In genomic region chr11:86292912-86293606, GRCh38 we compare ENCODE assay signal across 12 cellular contexts. TPM values are rescaled to one million over a fixed set of nuclear protein-coding genes. Genes with fewer than 3 reads are reported as not detected.
A peak's percentile ranks its signal among the peaks of the same experiment; 100 is the strongest.
DNase-seq lines count a peak whose midpoint lies in the region; ATAC-seq and TF ChIP-seq lines count a peak whose summit lies in the region.
"Had no signal": no experiment of that assay in that cellular context is flagged by ENCODE, and none has a peak within 500 bp of the region (broad histone marks: within the 10 kb centered on the region; RNA-seq: fewer than 3 reads in every experiment).

No MANE protein-coding gene starts in this region.

- no peak overlapping the region for H3K4me3 ChIP-seq in esophagus squamous epithelium
- H3K4me3 ChIP-seq in aorta (ENCODE audit: low read length in 2 of 2): no peak overlapping the region
- H3K4me3 ChIP-seq: gastroesophageal sphincter, SJSA1 had no signal

- peaks cover 0 to 7% (median 0%) of the 10 kb centered on the region in 3 donors for H3K4me1 ChIP-seq in esophagus squamous epithelium
- H3K4me1 ChIP-seq in aorta (ENCODE audit: control insufficient read depth in 1 of 2, insufficient read depth in 2 of 2, low read length in 2 of 2): no peaks in the 10 kb centered on the region
- H3K4me1 ChIP-seq: gastroesophageal sphincter, SJSA1 had no signal

- H3K27me3 Mint-ChIP-seq in natural killer cell treated with Interleukin-12 subunit alpha and Interleukin-12 subunit beta and Interleukin-15 and Interleukin-18, amount 100 ng/mL, for 72 hours: no peaks in the 10 kb centered on the region
- H3K27me3 Mint-ChIP-seq in natural killer cell (ENCODE audit: low read depth in 2 of 2): no peaks in the 10 kb centered on the region
- peaks cover 1% of the 10 kb centered on the region for H3K27me3 Mint-ChIP-seq in activated CD4-positive, alpha-beta T cell treated with anti-CD3 and anti-CD28 coated beads, Interleukin-2, amount 10 ng/mL, durations not matched to agents 24 days and 14 days
- no peaks in the 10 kb centered on the region for H3K27me3 Mint-ChIP-seq in stimulated activated naive CD8-positive, alpha-beta T cell treated with anti-CD3 and anti-CD28 coated beads, Interleukin-15, Interleukin-2, amounts not matched to agents 100 ng/mL and 50 ng/mL, for 24 hours

- peak; percentile 76 for DNase-seq in natural killer cell treated with Interleukin-12 subunit alpha and Interleukin-12 subunit beta and Interleukin-15 and Interleukin-18, amount 100 ng/mL, for 72 hours (ENCODE audit: low spot score)
- DNase-seq in natural killer cell (no peak), AG08396 (ENCODE audit: low spot score) (no peak), esophagus squamous epithelium (lab: John Stamatoyannopoulos, UW) (no peak), aorta (no peak)
- DNase-seq in activated CD4-positive, alpha-beta T cell treated with anti-CD3 and anti-CD28 coated beads, Interleukin-2, amount 10 ng/mL, durations not matched to agents 24 days and 14 days: peak; percentile 77
- DNase-seq: MV-4-11 had no signal

- peaks cover 20% of the 10 kb centered on the region for H3K36me3 Mint-ChIP-seq in natural killer cell treated with Interleukin-12 subunit alpha and Interleukin-12 subunit beta and Interleukin-15 and Interleukin-18, amount 100 ng/mL, for 72 hours
- H3K36me3 Mint-ChIP-seq in natural killer cell: no peaks in the 10 kb centered on the region
- peaks cover 21% of the 10 kb centered on the region for H3K36me3 Mint-ChIP-seq in activated CD4-positive, alpha-beta T cell treated with anti-CD3 and anti-CD28 coated beads, Interleukin-2, amount 10 ng/mL, durations not matched to agents 24 days and 14 days (ENCODE audit: low read depth)
- peaks cover 12% of the 10 kb centered on the region for H3K36me3 Mint-ChIP-seq in stimulated activated naive CD8-positive, alpha-beta T cell treated with anti-CD3 and anti-CD28 coated beads, Interleukin-15, Interleukin-2, amounts not matched to agents 100 ng/mL and 50 ng/mL, for 24 hours (ENCODE audit: low read depth)

- peaks cover 51 to 55% of the 10 kb centered on the region in 2 donors for H3K4me1 Mint-ChIP-seq in natural killer cell treated with Interleukin-12 subunit alpha and Interleukin-12 subunit beta and Interleukin-15 and Interleukin-18, amount 100 ng/mL, for 72 hours (ENCODE audit: low read depth in 2 of 2)
- no peaks in the 10 kb centered on the region for H3K4me1 Mint-ChIP-seq in natural killer cell
- peaks cover 43% of the 10 kb centered on the region for H3K4me1 Mint-ChIP-seq in activated CD4-positive, alpha-beta T cell treated with anti-CD3 and anti-CD28 coated beads, Interleukin-2, amount 10 ng/mL, durations not matched to agents 24 days and 14 days
- H3K4me1 Mint-ChIP-seq in stimulated activated naive CD8-positive, alpha-beta T cell treated with anti-CD3 and anti-CD28 coated beads, Interleukin-15, Interleukin-2, amounts not matched to agents 100 ng/mL and 50 ng/mL, for 24 hours (ENCODE audit: low read depth): peaks cover 61% of the 10 kb centered on the region
- H3K4me1 Mint-ChIP-seq: nephron had no signal

- H3K27me3 ChIP-seq in esophagus squamous epithelium (no peaks in the 10 kb centered on the region), aorta (ENCODE audit: control insufficient read depth in 1 of 2, insufficient read depth in 2 of 2, low read length in 1 of 2) (no peaks in the 10 kb centered on the region)
- H3K27me3 ChIP-seq: gastroesophageal sphincter, SJSA1 had no signal

- peak; percentile 89 to 90 for ATAC-seq in natural killer cell treated with Interleukin-12 subunit alpha and Interleukin-12 subunit beta and Interleukin-15 and Interleukin-18, amount 100 ng/mL, for 72 hours
- no peak for ATAC-seq in natural killer cell
- ATAC-seq in HG02885 (IDR thresholded peaks at IDR 0.05; ENCODE audit: poor library complexity, unreplicated experiment): peak; percentile 71
- no peak for ATAC-seq in aorta (ENCODE audit: low FRiP score)
- ATAC-seq: gastroesophageal sphincter had no signal

- H3K9me3 ChIP-seq in esophagus squamous epithelium (no peaks in the 10 kb centered on the region), aorta (ENCODE audit: control insufficient read depth, low read length) (no peaks in the 10 kb centered on the region)
- H3K9me3 ChIP-seq: gastroesophageal sphincter, SJSA1 had no signal

- no peak for TF ChIP-seq POLR2A in esophagus squamous epithelium (IDR thresholded peaks at IDR 0.05)

- TF ChIP-seq CTCF in natural killer cell (IDR thresholded peaks at IDR 0.05): no peak
- TF ChIP-seq CTCF in esophagus squamous epithelium (IDR thresholded peaks at IDR 0.05): no peak

- H3K36me3 ChIP-seq in esophagus squamous epithelium: no peaks in the 10 kb centered on the region
- no peaks in the 10 kb centered on the region for H3K36me3 ChIP-seq in aorta (ENCODE audit: control insufficient read depth in 1 of 2, insufficient read depth in 2 of 2, low read length in 1 of 2)
- H3K36me3 ChIP-seq: gastroesophageal sphincter, SJSA1 had no signal

- H3K27ac Mint-ChIP-seq in natural killer cell treated with Interleukin-12 subunit alpha and Interleukin-12 subunit beta and Interleukin-15 and Interleukin-18, amount 100 ng/mL, for 72 hours: peak overlapping the region; percentile 84 to 94
- H3K27ac Mint-ChIP-seq in natural killer cell: no peak overlapping the region
- peak overlapping the region; percentile 70 for H3K27ac Mint-ChIP-seq in activated CD4-positive, alpha-beta T cell treated with anti-CD3 and anti-CD28 coated beads, Interleukin-2, amount 10 ng/mL, durations not matched to agents 24 days and 14 days
- peak overlapping the region; percentile 83 for H3K27ac Mint-ChIP-seq in stimulated activated naive CD8-positive, alpha-beta T cell treated with anti-CD3 and anti-CD28 coated beads, Interleukin-15, Interleukin-2, amounts not matched to agents 100 ng/mL and 50 ng/mL, for 24 hours
- H3K27ac Mint-ChIP-seq: nephron had no signal

- H3K9me3 Mint-ChIP-seq in natural killer cell treated with Interleukin-12 subunit alpha and Interleukin-12 subunit beta and Interleukin-15 and Interleukin-18, amount 100 ng/mL, for 72 hours: peaks cover 4% of the 10 kb centered on the region
- H3K9me3 Mint-ChIP-seq in natural killer cell: no peaks in the 10 kb centered on the region
- H3K9me3 Mint-ChIP-seq in activated CD4-positive, alpha-beta T cell treated with anti-CD3 and anti-CD28 coated beads, Interleukin-2, amount 10 ng/mL, durations not matched to agents 24 days and 14 days: peaks cover 12% of the 10 kb centered on the region
- no peaks in the 10 kb centered on the region for H3K9me3 Mint-ChIP-seq in stimulated activated naive CD8-positive, alpha-beta T cell treated with anti-CD3 and anti-CD28 coated beads, Interleukin-15, Interleukin-2, amounts not matched to agents 100 ng/mL and 50 ng/mL, for 24 hours

- H3K27ac ChIP-seq in esophagus squamous epithelium (no peak overlapping the region), aorta (ENCODE audit: low read depth in 1 of 2, low read length in 2 of 2) (no peak overlapping the region)
- H3K27ac ChIP-seq: gastroesophageal sphincter, SJSA1 had no signal

- H3K4me3 Mint-ChIP-seq in natural killer cell treated with Interleukin-12 subunit alpha and Interleukin-12 subunit beta and Interleukin-15 and Interleukin-18, amount 100 ng/mL, for 72 hours: peak overlapping the region; percentile 79
- H3K4me3 Mint-ChIP-seq in natural killer cell: no peak overlapping the region
- H3K4me3 Mint-ChIP-seq in activated CD4-positive, alpha-beta T cell treated with anti-CD3 and anti-CD28 coated beads, Interleukin-2, amount 10 ng/mL, durations not matched to agents 24 days and 14 days: peak overlapping the region; percentile 44
- H3K4me3 Mint-ChIP-seq in stimulated activated naive CD8-positive, alpha-beta T cell treated with anti-CD3 and anti-CD28 coated beads, Interleukin-15, Interleukin-2, amounts not matched to agents 100 ng/mL and 50 ng/mL, for 24 hours: peak overlapping the region; percentile 39
- H3K4me3 Mint-ChIP-seq: nephron had no signal

- intact Hi-C loops in natural killer cell (cut with micrococcal nuclease): loop anchor here (1.0 to 5.0 kb wide), 2 partner anchors 436 to 698 kb away; partner anchors contain the start of gene CCDC83
- intact Hi-C loops in activated CD4-positive, alpha-beta T cell treated with anti-CD3 and anti-CD28 coated beads, Interleukin-2, amount 10 ng/mL, durations not matched to agents 24 days and 14 days (cut with micrococcal nuclease): loop anchor here (1.0 to 10.0 kb wide), 10 partner anchors 79 to 628 kb away; partner anchors contain the start of gene CREBZF
- intact Hi-C loops in esophagus squamous epithelium (cut with DNase I): no loop called here
- intact Hi-C loops in aorta (cut with DNase I): loop anchor here (5.0 to 10.0 kb wide), 3 partner anchors 351 to 438 kb away; partner anchors contain the start of gene CCDC83 (in 2 of the 2)

- WGBS in esophagus squamous epithelium, 2 donors: 61 to 68% methylated on average over 5 to 6 of the region's 6 CpGs
- 84% methylated on average over 6 of the region's 6 CpGs for WGBS in aorta, 2 donors

RNA-seq across cellular contexts. Expression of gene HIKESHI, which starts 9.0 kb away (rescaled TPM):
- 10 to 100 TPM; 42.7 to 64.3 TPM for total RNA-seq in natural killer cell treated with Interleukin-12 subunit alpha and Interleukin-12 subunit beta and Interleukin-15 and Interleukin-18, amount 100 ng/mL, for 72 hours
- total RNA-seq in natural killer cell (10 to 100 TPM; 12.7 to 24.2 (median 18.2) TPM), esophagus squamous epithelium (10 to 100 TPM; 22.4 to 35.7 (median 33.9) TPM), aorta (10 to 100 TPM; 29.4 to 32.6 TPM)
- total RNA-seq in activated CD4-positive, alpha-beta T cell treated with anti-CD3 and anti-CD28 coated beads, Interleukin-2, amount 10 ng/mL, durations not matched to agents 24 days and 14 days: 54.0 and 62.4 TPM in 2 replicates
- 10 to 100 TPM; 47.1 to 53.0 TPM for polyA plus RNA-seq in aorta

RNA-seq across cellular contexts. Expression of gene EED, which starts 48.5 kb away (rescaled TPM):
- 100 to 1,000 TPM in 1 of 2 donors, 10 to 100 TPM in 1; 89.3 to 143 TPM for total RNA-seq in natural killer cell treated with Interleukin-12 subunit alpha and Interleukin-12 subunit beta and Interleukin-15 and Interleukin-18, amount 100 ng/mL, for 72 hours
- total RNA-seq in natural killer cell: 10 to 100 TPM; 26.0 to 36.9 (median 34.0) TPM
- 269 TPM in 2 replicates for total RNA-seq in activated CD4-positive, alpha-beta T cell treated with anti-CD3 and anti-CD28 coated beads, Interleukin-2, amount 10 ng/mL, durations not matched to agents 24 days and 14 days
- 10 to 100 TPM; 14.4 to 26.3 (median 18.5) TPM for total RNA-seq in esophagus squamous epithelium
- 10 to 100 TPM; 22.0 to 26.5 TPM for total RNA-seq in aorta
- polyA plus RNA-seq in aorta: 10 to 100 TPM; 14.5 to 16.0 TPM

Comparison
In these comparisons a context has a peak if more than half of its experiments do, and no peak if none do; other contexts are left out.
1. ATAC-seq: peak in natural killer cell treated with Interleukin-12 subunit alpha and Interleukin-12 subunit beta and Interleukin-15 and Interleukin-18, amount 100 ng/mL, for 72 hours (2 of 2) and HG02885 (single experiment); none in natural killer cell (0 of 3) and aorta (single experiment).
2. DNase-seq: peak in natural killer cell treated with Interleukin-12 subunit alpha and Interleukin-12 subunit beta and Interleukin-15 and Interleukin-18, amount 100 ng/mL, for 72 hours (single experiment) and activated CD4-positive, alpha-beta T cell treated with anti-CD3 and anti-CD28 coated beads, Interleukin-2, amount 10 ng/mL, durations not matched to agents 24 days and 14 days (single experiment); none in natural killer cell (single experiment), AG08396 (single experiment), esophagus squamous epithelium (single experiment) and aorta (0 of 2).
3. H3K27ac Mint-ChIP-seq: peak in natural killer cell treated with Interleukin-12 subunit alpha and Interleukin-12 subunit beta and Interleukin-15 and Interleukin-18, amount 100 ng/mL, for 72 hours (2 of 2), activated CD4-positive, alpha-beta T cell treated with anti-CD3 and anti-CD28 coated beads, Interleukin-2, amount 10 ng/mL, durations not matched to agents 24 days and 14 days (single experiment) and stimulated activated naive CD8-positive, alpha-beta T cell treated with anti-CD3 and anti-CD28 coated beads, Interleukin-15, Interleukin-2, amounts not matched to agents 100 ng/mL and 50 ng/mL, for 24 hours (single experiment); none in natural killer cell (0 of 2).